Comparison of ENCODE assay signal across 1 cellular context in the genomic region with DNA sequence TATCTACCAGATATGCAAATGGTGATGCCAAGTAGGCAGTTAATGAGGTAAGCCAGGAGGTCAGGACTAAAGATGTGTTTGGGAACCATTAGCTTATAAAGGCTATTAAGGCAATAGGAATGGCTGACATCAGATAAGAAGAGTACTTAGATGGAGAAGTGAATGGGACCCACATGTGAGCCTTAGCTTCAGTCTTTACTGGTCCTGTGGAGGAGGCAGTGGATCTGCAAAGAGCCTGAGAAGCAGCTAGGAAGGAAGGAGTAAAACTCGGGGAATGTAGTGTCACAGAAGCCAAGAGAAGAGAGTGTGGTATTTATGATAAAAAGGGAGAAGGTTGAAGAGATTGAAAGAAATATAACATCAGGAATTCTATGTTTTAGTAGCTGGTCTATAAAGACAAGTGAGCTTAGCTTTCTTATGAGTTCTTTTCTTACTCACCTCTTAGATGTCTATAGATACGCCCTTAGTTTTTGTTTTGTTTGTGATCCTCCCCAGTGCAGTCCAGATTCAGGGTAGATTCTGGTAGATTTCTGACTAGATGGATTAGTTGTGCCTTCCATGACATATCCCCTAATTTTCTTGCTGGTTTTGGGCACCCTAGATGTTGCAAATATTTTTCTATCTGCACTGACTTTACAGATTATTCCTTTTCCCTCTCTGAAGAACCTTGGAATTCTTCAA.
TF ChIP-seq lines count a peak whose summit lies in the region.

No MANE protein-coding gene starts in this region.

TF ChIP-seq in GM12878, 131 proteins besides CTCF, POLR2A, EP300 and RAD21 (continued from another document):
- TF ChIP-seq HSF1 (IDR thresholded peaks at IDR 0.05; ENCODE audit: low read depth, low read length) (no peak), DPF2 (IDR thresholded peaks at IDR 0.05) (no peak), POLR2AphosphoS2 (IDR thresholded peaks at IDR 0.05; ENCODE audit: low read depth, low read length) (peak; percentile 85), FOXM1 (IDR thresholded peaks at IDR 0.05; ENCODE audit: low read depth, low read length) (no peak), NRF1 (conservative IDR thresholded peaks at IDR 0.05; ENCODE audit: low read depth, low read length) (no peak), CBFB (IDR thresholded peaks at IDR 0.05; ENCODE audit: low read depth) (no peak)
